In the genomic region with DNA sequence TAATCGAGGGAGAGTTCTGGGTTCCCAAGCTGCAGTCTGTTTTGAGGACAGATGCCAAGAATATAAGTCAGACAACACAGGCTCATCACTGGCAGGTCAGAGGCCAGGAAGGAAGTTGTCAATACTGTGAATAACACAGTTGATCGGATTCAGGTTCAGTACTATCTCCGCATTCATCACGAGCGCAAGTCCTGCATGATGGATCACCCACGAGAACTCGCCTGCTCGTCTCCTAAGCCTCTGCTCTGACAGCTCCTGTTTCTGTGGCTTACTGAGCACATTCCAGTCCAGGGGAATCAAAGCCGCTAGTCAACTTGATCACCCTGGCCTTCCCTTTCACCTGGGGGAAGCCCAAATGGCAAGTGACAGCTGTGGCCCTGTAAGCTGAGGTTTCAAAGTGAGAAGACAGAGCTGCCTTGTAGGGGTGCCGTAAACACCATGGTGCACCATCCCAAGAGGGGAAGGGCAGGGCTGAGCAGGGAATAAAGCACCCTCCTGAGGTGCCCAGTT, we compare ENCODE assay signal across 1 cellular context.
TF ChIP-seq lines count a peak whose summit lies in the region.

No MANE protein-coding gene starts in this region.

TF ChIP-seq in H1, 55 proteins besides CTCF, POLR2A, EP300 and RAD21:
- TF ChIP-seq CBX8 (IDR thresholded peaks at IDR 0.05; ENCODE audit: borderline replicate concordance, low read depth, low read length) (no peak), SP2 (IDR thresholded peaks at IDR 0.05; ENCODE audit: low read length) (no peak), TAF7 (optimal IDR thresholded peaks at IDR 0.05; ENCODE audit: borderline replicate concordance, low read depth, low read length) (no peak), JUND (IDR thresholded peaks at IDR 0.05; ENCODE audit: low read length) (no peak), PHF8 (conservative IDR thresholded peaks at IDR 0.05; ENCODE audit: low read depth, low read length) (no peak), RFX5 (IDR thresholded peaks at IDR 0.05; ENCODE audit: borderline replicate concordance, low read depth, low read length) (no peak), TEAD4 (IDR thresholded peaks at IDR 0.05; ENCODE audit: low read depth, low read length) (no peak), YY1 (IDR thresholded peaks at IDR 0.05; ENCODE audit: low read depth, low read length) (no peak), RBBP5 (IDR thresholded peaks at IDR 0.05; ENCODE audit: borderline replicate concordance, low read depth, low read length) (no peak), POU5F1 (IDR thresholded peaks at IDR 0.05; ENCODE audit: low read depth, low read length) (no peak), NRF1 (IDR thresholded peaks at IDR 0.05; ENCODE audit: low read depth, low read length) (no peak), MAFK (IDR thresholded peaks at IDR 0.05; ENCODE audit: low read depth, low read length) (no peak), TAF1 (IDR thresholded peaks at IDR 0.05; ENCODE audit: low read depth, low read length) (no peak), RXRA (IDR thresholded peaks at IDR 0.05; ENCODE audit: insufficient read depth, low read depth, low read length) (no peak), ASH2L (IDR thresholded peaks at IDR 0.05; ENCODE audit: low read length) (no peak), EZH2 (IDR thresholded peaks at IDR 0.05; ENCODE audit: low read depth, low read length, severe bottlenecking) (no peak)
- TF ChIP-seq, protein P1, sequence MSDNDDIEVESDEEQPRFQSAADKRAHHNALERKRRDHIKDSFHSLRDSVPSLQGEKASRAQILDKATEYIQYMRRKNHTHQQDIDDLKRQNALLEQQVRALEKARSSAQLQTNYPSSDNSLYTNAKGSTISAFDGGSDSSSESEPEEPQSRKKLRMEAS (IDR thresholded peaks at IDR 0.05) = no peak
